ENCODE assay signal across 9 cellular contexts in genomic region chr5:123610665-123611406, GRCh38.
DNase-seq lines count a peak whose midpoint lies in the region; ATAC-seq and TF ChIP-seq lines count a peak whose summit lies in the region.
"Had no signal": no experiment of that assay in that cellular context is flagged by ENCODE, and none has a peak within 500 bp of the region (broad histone marks: within the 10 kb centered on the region; RNA-seq: fewer than 3 reads in every experiment).

No MANE protein-coding gene starts in this region.

- no peaks in the 10 kb centered on the region for H3K4me1 Mint-ChIP-seq in WTC11
- peaks cover 14% of the 10 kb centered on the region for H3K4me1 Mint-ChIP-seq in activated CD4-positive, alpha-beta memory T cell treated with anti-CD3 and anti-CD28 coated beads, Interleukin-2, amount 10 ng/mL, durations not matched to agents 7 days and 5 days

- TF ChIP-seq CTCF in AG09309 (IDR thresholded peaks at IDR 0.05; ENCODE audit: control insufficient read depth, insufficient read depth, low read depth, low read length, missing control alignments) (peak; percentile 84), WTC11 (IDR thresholded peaks at IDR 0.05) (peak; percentile 67), ovary (IDR thresholded peaks at IDR 0.05) (peak; percentile 77 to 94 (median 93))

- no peaks in the 10 kb centered on the region for H3K27me3 ChIP-seq in ovary
- H3K27me3 ChIP-seq: SJSA1 had no signal

- H3K4me3 Mint-ChIP-seq in WTC11, result no peak overlapping the region
- no peak overlapping the region for H3K4me3 Mint-ChIP-seq in activated CD4-positive, alpha-beta memory T cell treated with anti-CD3 and anti-CD28 coated beads, Interleukin-2, amount 10 ng/mL, durations not matched to agents 7 days and 5 days

- H3K36me3 Mint-ChIP-seq in WTC11, result peaks cover 27% of the 10 kb centered on the region
- peaks cover 13% of the 10 kb centered on the region for H3K36me3 Mint-ChIP-seq in activated CD4-positive, alpha-beta memory T cell treated with anti-CD3 and anti-CD28 coated beads, Interleukin-2, amount 10 ng/mL, durations not matched to agents 7 days and 5 days (ENCODE audit: low read depth)

- DNase-seq in AG09309 (ENCODE audit: low read depth) (peak; percentile 45), GM04503 (ENCODE audit: low read depth) (peak; percentile 11), NCI-H1436 (lab: John Stamatoyannopoulos, UW) (peak; percentile 29), WTC11 (ENCODE audit: low spot score) (no peak), foreskin melanocyte (peak; percentile 57), ovary (peak in 1 of 5 donors; percentile 21)
- DNase-seq in activated CD4-positive, alpha-beta memory T cell treated with anti-CD3 and anti-CD28 coated beads, Interleukin-2, amount 10 ng/mL, durations not matched to agents 7 days and 5 days, result no peak

- no peaks in the 10 kb centered on the region for H3K4me1 ChIP-seq in ovary (ENCODE audit: insufficient read depth)
- H3K4me1 ChIP-seq: SJSA1 had no signal

- POLR2A ChIA-PET in WTC11 (lab: Charles Lee), result interaction anchor here (1.1 kb wide), 1 partner anchor 187 kb away, joined by 5 read pairs; the partner anchor contains the start of gene CEP120
- POLR2A ChIA-PET in activated CD4-positive, alpha-beta memory T cell treated with anti-CD3 and anti-CD28 coated beads, Interleukin-2, amount 10 ng/mL, durations not matched to agents 7 days and 5 days (lab: Charles Lee), result interaction anchor here (0.6 to 2.7 kb wide), 3 partner anchors 189 to 1107 kb away, joined by 3 to 24 read pairs (median 7); partner anchors contain the start of gene CEP120

- whole genome bisulfite sequencing in ovary, 3 donors, result 39 to 41% (median 40%) methylated on average over 5 of the region's 5 CpGs

- no peak overlapping the region for H3K27ac ChIP-seq in ovary
- H3K27ac ChIP-seq: SJSA1 had no signal

- H3K4me3 ChIP-seq in AG09309 (ENCODE audit: control insufficient read depth, low read depth, low read length), result no peak overlapping the region
- no peak overlapping the region for H3K4me3 ChIP-seq in ovary
- H3K4me3 ChIP-seq: SJSA1 had no signal

- H3K36me3 ChIP-seq in ovary, result no peaks in the 10 kb centered on the region

- no peak overlapping the region for H3K27ac Mint-ChIP-seq in WTC11
- no peak overlapping the region for H3K27ac Mint-ChIP-seq in activated CD4-positive, alpha-beta memory T cell treated with anti-CD3 and anti-CD28 coated beads, Interleukin-2, amount 10 ng/mL, durations not matched to agents 7 days and 5 days

- no peak for TF ChIP-seq EP300 in ovary (IDR thresholded peaks at IDR 0.05)

- TF ChIP-seq POLR2A in ovary (IDR thresholded peaks at IDR 0.05), result no peak

- ATAC-seq in HG02642 (IDR thresholded peaks at IDR 0.05; ENCODE audit: poor library complexity, unreplicated experiment) (peak; percentile 67), WTC11 (peak; percentile 22; the same call in 1 of the 2 replicates)

- no peaks in the 10 kb centered on the region for H3K9me3 Mint-ChIP-seq in WTC11
- no peaks in the 10 kb centered on the region for H3K9me3 Mint-ChIP-seq in activated CD4-positive, alpha-beta memory T cell treated with anti-CD3 and anti-CD28 coated beads, Interleukin-2, amount 10 ng/mL, durations not matched to agents 7 days and 5 days

- H3K27me3 Mint-ChIP-seq in WTC11 (ENCODE audit: low read depth), result no peaks in the 10 kb centered on the region
- H3K27me3 Mint-ChIP-seq in activated CD4-positive, alpha-beta memory T cell treated with anti-CD3 and anti-CD28 coated beads, Interleukin-2, amount 10 ng/mL, durations not matched to agents 7 days and 5 days, result no peaks in the 10 kb centered on the region

- intact Hi-C loops in ovary (cut with DNase I), result no loop called here

- no peaks in the 10 kb centered on the region for H3K9me3 ChIP-seq in ovary
- H3K9me3 ChIP-seq: SJSA1 had no signal

- CTCF ChIA-PET in WTC11 (lab: Charles Lee), result interaction anchor here (0.7 to 1.7 kb wide), 10 partner anchors 11 to 261 kb away, joined by 3 to 28 read pairs (median 4); partner anchors contain the start of gene CEP120
- CTCF ChIA-PET in activated CD4-positive, alpha-beta memory T cell treated with anti-CD3 and anti-CD28 coated beads, Interleukin-2, amount 10 ng/mL, durations not matched to agents 7 days and 5 days (lab: Charles Lee), result interaction anchor here (0.7 to 3.0 kb wide), 12 partner anchors 10 to 714 kb away, joined by 3 to 22 read pairs (median 4); partner anchors contain the start of gene CEP120

TF ChIP-seq in WTC11, 78 proteins besides CTCF, POLR2A, EP300 and RAD21:
- no peak for TF ChIP-seq SMAD4 (CRISPR knock-in tag; IDR thresholded peaks at IDR 0.05)
- TF ChIP-seq NFE2L1 (CRISPR knock-in tag; IDR thresholded peaks at IDR 0.05), result no peak
- no peak for TF ChIP-seq ZNF416 (CRISPR knock-in tag; IDR thresholded peaks at IDR 0.05)
- no peak for TF ChIP-seq NR1H2 (CRISPR knock-in tag; IDR thresholded peaks at IDR 0.05)
- TF ChIP-seq GABPB1 (CRISPR knock-in tag; IDR thresholded peaks at IDR 0.05), result no peak
- TF ChIP-seq, protein P1, sequence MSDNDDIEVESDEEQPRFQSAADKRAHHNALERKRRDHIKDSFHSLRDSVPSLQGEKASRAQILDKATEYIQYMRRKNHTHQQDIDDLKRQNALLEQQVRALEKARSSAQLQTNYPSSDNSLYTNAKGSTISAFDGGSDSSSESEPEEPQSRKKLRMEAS (CRISPR knock-in tag; IDR thresholded peaks at IDR 0.05), result no peak

Comparison
In these comparisons a context has a peak if more than half of its experiments do, and no peak if none do; other contexts are left out.
1. DNase-seq: peak in AG09309 (single experiment), GM04503 (single experiment), NCI-H1436 (single experiment) and foreskin melanocyte (single experiment); none in WTC11 (single experiment) and activated CD4-positive, alpha-beta memory T cell treated with anti-CD3 and anti-CD28 coated beads, Interleukin-2, amount 10 ng/mL, durations not matched to agents 7 days and 5 days (single experiment).
2. Peak in every context shown above with its lines, with median percentiles within 50 percentile points of each other: CTCF ChIP-seq.